Comparison of ENCODE assay signal across 30 cellular contexts in the genomic region with DNA sequence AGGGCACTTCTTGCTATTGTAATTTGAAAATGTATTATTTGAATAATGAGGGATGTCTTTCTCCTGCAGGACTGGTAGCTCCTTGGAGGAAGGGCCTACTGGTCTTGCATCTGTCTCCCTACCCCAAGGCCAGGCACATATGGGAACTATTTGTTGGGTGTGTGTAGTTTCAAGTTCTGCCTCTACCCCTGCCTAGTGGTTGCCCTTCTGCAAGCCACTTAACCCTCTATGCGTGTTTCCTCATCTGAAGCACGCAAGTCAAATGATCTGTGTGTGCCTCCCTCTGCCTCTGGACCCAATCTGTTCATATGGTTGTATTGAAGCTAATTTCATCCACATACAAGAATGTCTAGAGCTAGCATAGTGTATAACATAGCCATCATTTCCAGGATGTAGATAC.
DNase-seq lines count a peak whose midpoint lies in the region; ATAC-seq, FAIRE-seq and TF ChIP-seq lines count a peak whose summit lies in the region.
"Had no signal": no experiment of that assay in that cellular context is flagged by ENCODE, and none has a peak within 500 bp of the region (broad histone marks: within the 10 kb centered on the region; RNA-seq: fewer than 3 reads in every experiment).

No MANE protein-coding gene starts in this region.

- H3K4me3 Mint-ChIP-seq in activated B cell treated with CpG ODN at 0.5 μM for 24 hours: no peak overlapping the region
- H3K4me3 Mint-ChIP-seq in CD4-positive, alpha-beta memory T cell: no peak overlapping the region

- H3K4me1 Mint-ChIP-seq in activated B cell treated with CpG ODN at 0.5 μM for 24 hours: peaks cover 18% of the 10 kb centered on the region
- no peaks in the 10 kb centered on the region for H3K4me1 Mint-ChIP-seq in CD4-positive, alpha-beta memory T cell

- H3K4me2 ChIP-seq in HepG2 (ENCODE audit: low read depth, low read length): no peak overlapping the region

- TF ChIP-seq CTCF in right lobe of liver (IDR thresholded peaks at IDR 0.05) (no peak), HepG2 (CRISPR knock-in tag; IDR thresholded peaks at IDR 0.05) (no peak), activated B cell treated with CpG ODN at 0.5 μM for 24 hours (IDR thresholded peaks at IDR 0.05) (no peak), left lung (IDR thresholded peaks at IDR 0.05) (no peak), upper lobe of right lung (IDR thresholded peaks at IDR 0.05) (no peak)

- in situ Hi-C loops in HepG2 (cut with HindIII; ENCODE audit: extremely low pct_ligation_motif_present, low pct_unique_long_range_greater_than_20kb): no loop called here

- no peaks in the 10 kb centered on the region for H3K27me3 Mint-ChIP-seq in activated B cell treated with CpG ODN at 0.5 μM for 24 hours
- H3K27me3 Mint-ChIP-seq in CD4-positive, alpha-beta memory T cell: no peaks in the 10 kb centered on the region

- DNase-seq in right lobe of liver: no peak
- no peak for DNase-seq in HepG2 (ENCODE audit: low spot score)
- DNase-seq in activated B cell treated with CpG ODN at 0.5 μM for 24 hours: no peak
- no peak for DNase-seq in left lung
- no peak for DNase-seq in upper lobe of right lung
- DNase-seq in hippocampal formation (lab: John Stamatoyannopoulos, UW): no peak
- DNase-seq in CD4-positive, alpha-beta memory T cell: no peak
- DNase-seq: activated CD4-positive, alpha-beta T cell treated with anti-CD3 and anti-CD28 coated beads, Interleukin-2, amount 50 U/mL, for 4 hours; activated CD4-positive, CD25-positive, alpha-beta regulatory T cell; activated CD8-positive, alpha-beta memory T cell treated with anti-CD3 and anti-CD28 coated beads, Interleukin-2, amount 50 U/mL, for 4 hours; activated naive CD4-positive, alpha-beta T cell treated with anti-CD3 and anti-CD28 coated beads, Interleukin-2, amount 50 U/mL, for 16 hours; amygdala; effector CD4-positive, alpha-beta T cell; foreskin melanocyte; GF-D8; Karpas-422; left cardiac atrium; mesenchymal stem cell; NCI-H1694; NCI-H510A treated with DMSO at 0.1 percent for 48 hours; NK-92 treated with Interleukin-12 subunit alpha and Interleukin-12 subunit beta, amount 100 ng/mL, for 24 hours; psoas muscle; stomach had no signal

- no peak for FAIRE-seq in HepG2 (lab: Jason Lieb, UNC)
- FAIRE-seq: A204.1, GM18507 had no signal

- H3K36me3 ChIP-seq in right lobe of liver (peaks cover 0 to 16% (median 0%) of the 10 kb centered on the region in 4 donors), HepG2 (replicated peaks in 1 of 2; ENCODE audit: control insufficient read depth in 1 of 2, insufficient read depth in 2 of 2, low read length in 2 of 2) (peaks cover 7 to 27% of the 10 kb centered on the region in 2 experiments; a peak in 4 of 5 replicates), left lung (peaks cover 0 to 27% of the 10 kb centered on the region in 2 donors), upper lobe of right lung (peaks cover 33% of the 10 kb centered on the region)
- H3K36me3 ChIP-seq in CD4-positive, alpha-beta memory T cell (ENCODE audit: insufficient read depth, low read length): peaks cover 8% of the 10 kb centered on the region
- H3K36me3 ChIP-seq: breast epithelium, SJSA1 had no signal

- no peak for TF ChIP-seq EP300 in HepG2 (IDR thresholded peaks at IDR 0.05; ENCODE audit: low read depth in 2 of 2, low read length in 2 of 2)
- no peak for TF ChIP-seq EP300 in HepG2 (CRISPR knock-in tag; IDR thresholded peaks at IDR 0.05; ENCODE audit: borderline replicate concordance)

- H3K4me3 ChIP-seq in right lobe of liver: no peak overlapping the region
- H3K4me3 ChIP-seq in HepG2 (replicated peaks in 1 of 3; ENCODE audit: insufficient read depth in 1 of 3, low read depth in 2 of 3, low read length in 3 of 3): no peak overlapping the region
- H3K4me3 ChIP-seq in left lung: no peak overlapping the region
- H3K4me3 ChIP-seq in upper lobe of right lung: no peak overlapping the region
- no peak overlapping the region for H3K4me3 ChIP-seq in CD4-positive, alpha-beta memory T cell (ENCODE audit: low read length in 2 of 2)
- H3K4me3 ChIP-seq: breast epithelium, psoas muscle, SJSA1, stomach, tibial nerve had no signal

- CTCF ChIA-PET in HepG2 (lab: Yijun Ruan, JAX; ENCODE audit: low intra/inter-chr PET ratio, low total read pairs) (no interaction called here), activated B cell treated with CpG ODN at 0.5 μM for 24 hours (lab: Charles Lee) (interaction anchor here (2.2 kb wide), 1 partner anchor 13 kb away, joined by 7 read pairs; no protein-coding TSS in a partner anchor)
- CTCF ChIA-PET in CD4-positive, alpha-beta memory T cell (lab: Charles Lee; ENCODE audit: partially characterized antibody): interaction anchor here (2.9 kb wide), 1 partner anchor 13 kb away, joined by 24 read pairs; no protein-coding TSS in a partner anchor

- ATAC-seq in right lobe of liver (peak in 3 of 4 donors; percentile 41 to 63 (median 56)), HepG2 (no peak), activated B cell treated with CpG ODN at 0.5 μM for 24 hours (ENCODE audit: low read depth) (no peak), left lung (peak; percentile 26), upper lobe of right lung (peak; percentile 66), GM18873 (IDR thresholded peaks at IDR 0.05; ENCODE audit: low FRiP score, unreplicated experiment) (no peak)
- ATAC-seq: left cardiac atrium had no signal

- H3K27me3 ChIP-seq in right lobe of liver (no peaks in the 10 kb centered on the region), HepG2 (ENCODE audit: control insufficient read depth in 1 of 2, insufficient read depth in 2 of 2, low read length in 2 of 2) (no peaks in the 10 kb centered on the region), left lung (no peaks in the 10 kb centered on the region), upper lobe of right lung (no peaks in the 10 kb centered on the region)
- no peaks in the 10 kb centered on the region for H3K27me3 ChIP-seq in CD4-positive, alpha-beta memory T cell (ENCODE audit: insufficient read depth, low read length)
- H3K27me3 ChIP-seq: breast epithelium, neutrophil, SJSA1, stomach, tibial nerve had no signal

- H3K4me1 ChIP-seq in right lobe of liver (no peaks in the 10 kb centered on the region), HepG2 (ENCODE audit: insufficient read depth, low read length) (no peaks in the 10 kb centered on the region), left lung (no peaks in the 10 kb centered on the region), upper lobe of right lung (peaks cover 8% of the 10 kb centered on the region)
- no peaks in the 10 kb centered on the region for H3K4me1 ChIP-seq in CD4-positive, alpha-beta memory T cell (ENCODE audit: insufficient read depth, low read length)
- H3K4me1 ChIP-seq: breast epithelium, psoas muscle, SJSA1, stomach had no signal

- H3K9ac ChIP-seq in HepG2 (ENCODE audit: insufficient read depth, low read depth, low read length): no peak overlapping the region

- whole genome bisulfite sequencing in right lobe of liver (ENCODE audit: insufficient coverage, low coverage, low lambda C conversion rate, missing lambda C conversion rate): 50% methylated on average over 1 of the region's 2 CpGs
- 92% methylated on average over 2 of the region's 2 CpGs for WGBS in HepG2 (ENCODE audit: low lambda C conversion rate)

- H3K27ac Mint-ChIP-seq in activated B cell treated with CpG ODN at 0.5 μM for 24 hours: peak overlapping the region; percentile 57
- H3K27ac Mint-ChIP-seq in CD4-positive, alpha-beta memory T cell: peak overlapping the region in 1 of 7 donors; percentile 63

- TF ChIP-seq RAD21 in HepG2 (CRISPR knock-in tag; IDR thresholded peaks at IDR 0.05): no peak

- no peaks in the 10 kb centered on the region for H3K79me2 ChIP-seq in HepG2 (ENCODE audit: insufficient read depth, low read length)

- no TSS peak for BruUV-seq in HepG2 (replicated peaks; lab: Mats Ljungman, UMichigan)

- POLR2A ChIA-PET in HepG2 (lab: Yijun Ruan, JAX): no interaction called here
- POLR2A ChIA-PET in activated B cell treated with CpG ODN at 0.5 μM for 24 hours (lab: Charles Lee): interaction anchor here (0.6 kb wide), 2 partner anchors 246 to 470 kb away, joined by 3 to 4 read pairs; partner anchors contain the start of gene MAP6
- POLR2A ChIA-PET in CD4-positive, alpha-beta memory T cell (lab: Charles Lee; ENCODE audit: partially characterized antibody): no interaction called here

- H4K20me1 ChIP-seq in HepG2 (ENCODE audit: insufficient read depth, low read length): no peaks in the 10 kb centered on the region

- no peak overlapping the region for H3K27ac ChIP-seq in right lobe of liver
- no peak overlapping the region for H3K27ac ChIP-seq in HepG2 (ENCODE audit: extremely low read length, insufficient read depth, low read length)
- no peak overlapping the region for H3K27ac ChIP-seq in left lung
- no peak overlapping the region for H3K27ac ChIP-seq in upper lobe of right lung
- H3K27ac ChIP-seq in CD4-positive, alpha-beta memory T cell (ENCODE audit: low read depth, low read length): no peak overlapping the region
- H3K27ac ChIP-seq: breast epithelium, neutrophil, psoas muscle, SJSA1, stomach, tibial nerve had no signal

- H3K36me3 Mint-ChIP-seq in activated B cell treated with CpG ODN at 0.5 μM for 24 hours (ENCODE audit: low read depth): peaks cover 81% of the 10 kb centered on the region
- peaks cover 19 to 42% of the 10 kb centered on the region in 2 donors for H3K36me3 Mint-ChIP-seq in CD4-positive, alpha-beta memory T cell

- H3K9me3 ChIP-seq in right lobe of liver: no peaks in the 10 kb centered on the region
- H3K9me3 ChIP-seq in HepG2 (ENCODE audit: low read length): no peaks in the 10 kb centered on the region
- no peaks in the 10 kb centered on the region for H3K9me3 ChIP-seq in left lung
- H3K9me3 ChIP-seq in upper lobe of right lung: no peaks in the 10 kb centered on the region
- H3K9me3 ChIP-seq in CD4-positive, alpha-beta memory T cell (ENCODE audit: control insufficient read depth in 1 of 2, low read length in 2 of 2): no peaks in the 10 kb centered on the region
- H3K9me3 ChIP-seq: breast epithelium, neutrophil, psoas muscle, SJSA1, stomach, tibial nerve had no signal

- intact Hi-C loops in right lobe of liver (cut with DNase I) (no loop called here), HepG2 (cut with micrococcal nuclease; ENCODE audit: unreplicated experiment) (no loop called here), activated B cell treated with CpG ODN at 0.5 μM for 24 hours (cut with micrococcal nuclease) (no loop called here), left lung (cut with DNase I) (no loop called here), upper lobe of right lung (cut with DNase I) (no loop called here)
- intact Hi-C loops in CD4-positive, alpha-beta memory T cell (cut with micrococcal nuclease): no loop called here

- no peak overlapping the region for H2AFZ ChIP-seq in HepG2 (ENCODE audit: low read length)

- TF ChIP-seq POLR2A in right lobe of liver (IDR thresholded peaks at IDR 0.05) (no peak), HepG2 (IDR thresholded peaks at IDR 0.05; ENCODE audit: insufficient read depth in 1 of 2, low read depth in 2 of 2, low read length in 2 of 2) (no peak)

- no peaks in the 10 kb centered on the region for H3K9me3 Mint-ChIP-seq in activated B cell treated with CpG ODN at 0.5 μM for 24 hours
- no peaks in the 10 kb centered on the region for H3K9me3 Mint-ChIP-seq in CD4-positive, alpha-beta memory T cell

TF ChIP-seq in HepG2, 621 proteins besides CTCF, POLR2A, EP300 and RAD21 (continues in another document):
- TF ChIP-seq HNRNPL (IDR thresholded peaks at IDR 0.05; ENCODE audit: low read depth, low read length) (no peak), SNAI1 (CRISPR knock-in tag; IDR thresholded peaks at IDR 0.05; ENCODE audit: borderline replicate concordance) (no peak), ZNF207 (IDR thresholded peaks at IDR 0.05; ENCODE audit: borderline replicate concordance) (no peak)

Comparison
In these comparisons a context has a peak if more than half of its experiments do, and no peak if none do; other contexts are left out.
1. ATAC-seq: peak in right lobe of liver (3 of 4), left lung (single experiment) and upper lobe of right lung (single experiment); none in HepG2 (single experiment), activated B cell treated with CpG ODN at 0.5 μM for 24 hours (single experiment) and GM18873 (single experiment).